Comparison of ENCODE assay signal across 21 cellular contexts in genomic region chr13:85567909-85568308, GRCh38.
"Had no signal": no experiment of that assay in that cellular context is flagged by ENCODE, and none has a peak within 500 bp of the region (broad histone marks: within the 10 kb centered on the region; RNA-seq: fewer than 3 reads in every experiment).

No MANE protein-coding gene starts in this region.

- ATAC-seq: activated CD4-positive, CD25-positive, alpha-beta regulatory T cell treated with anti-CD3 and anti-CD28 coated beads, Interleukin-2, amount 50 U/mL, for 24 hours; activated CD8-positive, alpha-beta T cell treated with anti-CD3 and anti-CD28 coated beads for 36 hours; T-cell had no signal

- H3K4me3 ChIP-seq: adrenal gland, PC-9 had no signal

- H3K27me3 ChIP-seq: adrenal gland had no signal

- H3K4me1 ChIP-seq: adrenal gland had no signal

- H3K36me3 ChIP-seq: adrenal gland, WERI-Rb-1 had no signal

- H3K9me3 ChIP-seq: adrenal gland had no signal

- DNase-seq: activated CD4-positive, alpha-beta T cell treated with anti-CD3 and anti-CD28 coated beads for 4 hours; activated CD8-positive, alpha-beta memory T cell treated with anti-CD3 and anti-CD28 coated beads, Interleukin-2, amount 50 U/mL, for 4 hours; activated CD8-positive, alpha-beta T cell treated with anti-CD3 and anti-CD28 coated beads for 36 hours; activated naive CD4-positive, alpha-beta T cell treated with anti-CD3 and anti-CD28 coated beads, Interleukin-2, amount 50 U/mL, for 16 hours; activated naive CD8-positive, alpha-beta T cell treated with anti-CD3 and anti-CD28 coated beads, Interleukin-2, amount 10 ng/mL, durations not matched to agents 7 days and 5 days; adrenal gland; anterior cingulate cortex; cerebellar nuclear complex; KBM-7; NCI-H1092; NCI-H187 treated with DMSO at 0.1 percent for 48 hours; NCI-H2081 treated with DMSO at 0.1 percent for 48 hours; NCI-H2171 treated with DMSO at 0.1 percent for 48 hours; NCI-H510A treated with DMSO at 0.1 percent for 48 hours; PC-9; SHP77 treated with DMSO at 0.1 percent for 48 hours; T-cell; T-helper 2 cell; T1000; WERI-Rb-1 had no signal

- H3K27ac ChIP-seq: adrenal gland, PC-9, WERI-Rb-1 had no signal
